In genomic region chr7:47942132-47942531, GRCh38 we compare ENCODE assay signal across 18 cellular contexts. TPM values are rescaled to one million over a fixed set of nuclear protein-coding genes. Genes with fewer than 3 reads are reported as not detected.
A peak's percentile ranks its signal among the peaks of the same experiment; 100 is the strongest.
DNase-seq lines count a peak whose midpoint lies in the region; ATAC-seq, FAIRE-seq and TF ChIP-seq lines count a peak whose summit lies in the region.
"Had no signal": no experiment of that assay in that cellular context is flagged by ENCODE, and none has a peak within 500 bp of the region (broad histone marks: within the 10 kb centered on the region; RNA-seq: fewer than 3 reads in every experiment).

No MANE protein-coding gene starts in this region.

- peaks cover 17% of the 10 kb centered on the region for H3K4me1 ChIP-seq in IMR-90 (ENCODE audit: control insufficient read depth, insufficient read depth, low read length)
- peaks cover 21% of the 10 kb centered on the region for H3K4me1 ChIP-seq in astrocyte (ENCODE audit: insufficient read depth, low read length)
- H3K4me1 ChIP-seq in subcutaneous abdominal adipose tissue (ENCODE audit: control insufficient read depth in 5 of 5, insufficient read depth in 5 of 5, low read length in 5 of 5) = peaks cover 4 to 76% (median 15%) of the 10 kb centered on the region in 5 donors
- H3K4me1 ChIP-seq: body of pancreas, uterus had no signal

- no CpG with 5 or more reads among the region's 10 CpGs for WGBS in IMR-90 (ENCODE audit: extremely low coverage in 2 of 2, insufficient read length in 1 of 2), 2 experiments

- peaks cover 25% of the 10 kb centered on the region for H3K9me1 ChIP-seq in IMR-90 (ENCODE audit: insufficient read depth, low read length)

- peak overlapping the region; percentile 90 for H3K14ac ChIP-seq in IMR-90 (replicated peaks; ENCODE audit: low read depth, low read length)

- POLR2A ChIA-PET in IMR-90 (lab: Charles Lee; ENCODE audit: unreplicated experiment) = interaction anchor here (0.5 to 0.6 kb wide), 2 partner anchors 10 to 119 kb away, joined by 3 to 4 read pairs; no protein-coding TSS in a partner anchor

- ATAC-seq in IMR-90 (ENCODE audit: low read depth) (no peak), sciatic nerve (no peak)
- ATAC-seq: activated CD4-positive, CD25-positive, alpha-beta regulatory T cell treated with anti-CD3 and anti-CD28 coated beads, Interleukin-2, amount 50 U/mL, for 24 hours had no signal

- H3K4me3 Mint-ChIP-seq in astrocyte (ENCODE audit: unreplicated experiment) = no peak overlapping the region
- H3K4me3 Mint-ChIP-seq: endodermal cell; T-helper 1 cell treated with Interleukin-12 subunit alpha and Interleukin-12 subunit beta and Interleukin-4 antibody, amounts not matched to agents 30 μg/mL and 1 μg/mL, for 36 hours had no signal

- peak overlapping the region; percentile 90 for H4K91ac ChIP-seq in IMR-90 (ENCODE audit: insufficient read depth, low read depth, low read length)

- H3K9ac ChIP-seq in IMR-90 (ENCODE audit: low read depth, low read length) = peak overlapping the region; percentile 37; the same call in 1 of the 2 replicates
- H3K9ac ChIP-seq in astrocyte (ENCODE audit: low read length) = peak overlapping the region; percentile 74
- peak overlapping the region in 1 of 5 donors; percentile 38 for H3K9ac ChIP-seq in subcutaneous abdominal adipose tissue (ENCODE audit: low read length in 5 of 5)

- peak overlapping the region; percentile 69 for H4K5ac ChIP-seq in IMR-90 (ENCODE audit: low read depth, low read length)

- H4K20me1 ChIP-seq in IMR-90 (ENCODE audit: insufficient read depth, low read length) = no peaks in the 10 kb centered on the region
- no peaks in the 10 kb centered on the region for H4K20me1 ChIP-seq in astrocyte (ENCODE audit: insufficient read depth, low read length)
- H4K20me1 ChIP-seq: BLaER1 treated with 17β-estradiol and CSF1 and Interleukin-3, amounts not matched to agents 10 nM and 100 nM had no signal

- dilution Hi-C loops in IMR-90 (cut with HindIII; ENCODE audit: low sequenced_read_pairs, unreplicated experiment) = no loop called here

- peaks cover 0 to 7% of the 10 kb centered on the region in 2 experiments; a peak in 1 of 4 replicates for H3K79me1 ChIP-seq in IMR-90 (ENCODE audit: low read depth in 1 of 2, low read length in 2 of 2)

- H3K4me1 Mint-ChIP-seq in astrocyte (ENCODE audit: low read depth, unreplicated experiment) = peaks cover 34% of the 10 kb centered on the region

- H2BK120ac ChIP-seq in IMR-90 (ENCODE audit: low read depth, low read length) = peak overlapping the region; percentile 98

- H3K27me3 Mint-ChIP-seq in astrocyte (ENCODE audit: low read depth, unreplicated experiment) = no peaks in the 10 kb centered on the region
- H3K27me3 Mint-ChIP-seq: progenitor cell of endocrine pancreas had no signal

- no peaks in the 10 kb centered on the region for H3K79me2 ChIP-seq in astrocyte (ENCODE audit: insufficient read depth, low read length)

- H3K23ac ChIP-seq in IMR-90 (ENCODE audit: low read depth, low read length) = peak overlapping the region; percentile 67; the same call in 1 of the 2 replicates

- peak overlapping the region; percentile 95 for H2BK15ac ChIP-seq in IMR-90 (ENCODE audit: low read depth, low read length)

- H2AFZ ChIP-seq in IMR-90 (replicated peaks; ENCODE audit: low read length, poor library complexity) (peak overlapping the region; percentile 71), astrocyte (ENCODE audit: low read depth, low read length) (no peak overlapping the region)

- H3K36me3 ChIP-seq in IMR-90 (ENCODE audit: control insufficient read depth, insufficient read depth, low read length) (no peaks in the 10 kb centered on the region), astrocyte (ENCODE audit: insufficient read depth, low read length) (no peaks in the 10 kb centered on the region), subcutaneous abdominal adipose tissue (ENCODE audit: control insufficient read depth in 5 of 5, insufficient read depth in 5 of 5, low read length in 5 of 5) (peaks cover 0 to 9% (median 0%) of the 10 kb centered on the region in 5 donors)
- H3K36me3 ChIP-seq: BLaER1 treated with 17β-estradiol and CSF1 and Interleukin-3, amounts not matched to agents 10 nM and 100 nM; uterus had no signal

- H2AK5ac ChIP-seq in IMR-90 (ENCODE audit: low read depth, low read length) = peak overlapping the region; percentile 94

- FAIRE-seq in astrocyte (lab: Jason Lieb, UNC) = no peak

- H2BK5ac ChIP-seq in IMR-90 (ENCODE audit: low read depth, low read length, poor library complexity, severe bottlenecking) = peak overlapping the region; percentile 88

- no peak for TF ChIP-seq CTCF in IMR-90 (conservative IDR thresholded peaks at IDR 0.05; ENCODE audit: low read depth, low read length)
- no peak for TF ChIP-seq CTCF in astrocyte (IDR thresholded peaks at IDR 0.05; ENCODE audit: insufficient read depth, low read depth, low read length)

- intact Hi-C loops in IMR-90 (cut with micrococcal nuclease) = loop anchor here (10.0 kb wide), 2 partner anchors 357 to 677 kb away; partner anchors contain the start of gene TNS3
- intact Hi-C loops in sciatic nerve (cut with DNase I) = loop anchor here (10.0 kb wide), 1 partner anchor 163 kb away; no protein-coding TSS in a partner anchor

- CTCF ChIA-PET in IMR-90 (lab: Yijun Ruan, JAX) = no interaction called here

- no peak for TF ChIP-seq POLR2A in IMR-90 (IDR thresholded peaks at IDR 0.05; ENCODE audit: low read depth, low read length)

- H3K4me3 ChIP-seq in IMR-90 (ENCODE audit: insufficient read depth, low read depth, low read length) (no peak overlapping the region), astrocyte (ENCODE audit: insufficient read depth, low read depth, low read length) (no peak overlapping the region), subcutaneous abdominal adipose tissue (ENCODE audit: low read depth in 1 of 5, low read length in 5 of 5) (no peak overlapping the region)
- H3K4me3 ChIP-seq: BLaER1 treated with 17β-estradiol and CSF1 and Interleukin-3, amounts not matched to agents 10 nM and 100 nM; body of pancreas; uterus had no signal

- H3K9me3 ChIP-seq in IMR-90 (ENCODE audit: control insufficient read depth, insufficient read depth, low read length) (no peaks in the 10 kb centered on the region), astrocyte (ENCODE audit: insufficient read depth, low read depth, low read length) (no peaks in the 10 kb centered on the region), subcutaneous abdominal adipose tissue (ENCODE audit: control insufficient read depth in 5 of 5, low read length in 5 of 5) (no peaks in the 10 kb centered on the region)
- H3K9me3 ChIP-seq: BLaER1 treated with 17β-estradiol and CSF1 and Interleukin-3, amounts not matched to agents 10 nM and 100 nM; body of pancreas; uterus had no signal

- H3K18ac ChIP-seq in IMR-90 (ENCODE audit: low read depth, low read length) = peak overlapping the region; percentile 90

- TF ChIP-seq RAD21 in IMR-90 (IDR thresholded peaks at IDR 0.05; ENCODE audit: low read length) = no peak

- H3K27ac Mint-ChIP-seq in astrocyte (ENCODE audit: unreplicated experiment) = peak overlapping the region; percentile 93
- H3K27ac Mint-ChIP-seq: endodermal cell; progenitor cell of endocrine pancreas; T-helper 1 cell treated with Interleukin-12 subunit alpha and Interleukin-12 subunit beta and Interleukin-4 antibody, amounts not matched to agents 30 μg/mL and 1 μg/mL, for 36 hours had no signal

- peak overlapping the region; percentile 93 for H3K4ac ChIP-seq in IMR-90 (ENCODE audit: low read depth, low read length)

- no peak overlapping the region for H3K4me2 ChIP-seq in IMR-90 (ENCODE audit: low read depth, low read length)
- H3K4me2 ChIP-seq in astrocyte (ENCODE audit: low read length) = peak overlapping the region; percentile 70

- no TSS peak for BruUV-seq in IMR-90 (replicated peaks; lab: Mats Ljungman, UMichigan)

- H3K36me3 Mint-ChIP-seq in astrocyte (ENCODE audit: low read depth, unreplicated experiment) = no peaks in the 10 kb centered on the region

- DNase-seq in IMR-90 = no peak
- peak; percentile 36 for DNase-seq in astrocyte (ENCODE audit: low read depth)
- peak; percentile 51 for DNase-seq in iris pigment epithelial cell (ENCODE audit: low read depth)
- no peak for DNase-seq in sciatic nerve (ENCODE audit: low spot score)
- DNase-seq in iPS-NIHi7 (ENCODE audit: extremely low spot score) = no peak
- no peak for DNase-seq in T-helper 9 cell
- DNase-seq: activated gamma-delta T cell treated with Interleukin-2 at 50 U/mL for 16 hours; endodermal cell; NCI-H1694; NCI-H524; stimulated activated CD4-positive, alpha-beta T cell treated with anti-CD3 and anti-CD28 coated beads, Interleukin-2, amount 100 ng/mL, for 24 hours; uterus had no signal

- H3K56ac ChIP-seq in IMR-90 (ENCODE audit: extremely low read depth, insufficient read depth, low read length) = peak overlapping the region; percentile 89

- H3K27me3 ChIP-seq in IMR-90 (ENCODE audit: control insufficient read depth, insufficient read depth, low read length) (no peaks in the 10 kb centered on the region), astrocyte (ENCODE audit: insufficient read depth, low read length) (no peaks in the 10 kb centered on the region), subcutaneous abdominal adipose tissue (ENCODE audit: control insufficient read depth in 5 of 5, insufficient read depth in 4 of 5, low read length in 5 of 5) (no peaks in the 10 kb centered on the region)
- H3K27me3 ChIP-seq: BLaER1 treated with 17β-estradiol and CSF1 and Interleukin-3, amounts not matched to agents 10 nM and 100 nM; body of pancreas; uterus had no signal

- peak overlapping the region; percentile 80 for H3K27ac ChIP-seq in IMR-90 (ENCODE audit: insufficient read depth, low read length)
- H3K27ac ChIP-seq in astrocyte (ENCODE audit: low read depth, low read length) = peak overlapping the region; percentile 95
- peak overlapping the region; percentile 90 for H3K27ac ChIP-seq in subcutaneous abdominal adipose tissue (ENCODE audit: low read depth, low read length)

- no peaks in the 10 kb centered on the region for H3K9me3 Mint-ChIP-seq in astrocyte (ENCODE audit: unreplicated experiment)
- H3K9me3 Mint-ChIP-seq: endodermal cell; T-helper 1 cell treated with Interleukin-12 subunit alpha and Interleukin-12 subunit beta and Interleukin-4 antibody, amounts not matched to agents 30 μg/mL and 1 μg/mL, for 36 hours had no signal

- peak overlapping the region; percentile 57 for H2AK9ac ChIP-seq in IMR-90 (replicated peaks; ENCODE audit: low read depth, low read length, poor library complexity)

- peak overlapping the region; percentile 98 for H2BK20ac ChIP-seq in IMR-90 (ENCODE audit: low read depth, low read length)

- H4K8ac ChIP-seq in IMR-90 (ENCODE audit: low read depth in 2 of 2, low read length in 2 of 2) = peak overlapping the region; percentile 77 to 94; a peak in 3 of 4 replicates

- in situ Hi-C loops in IMR-90 (cut with MboI; ENCODE audit: low sequenced_read_pairs) = loop anchor here (10.0 kb wide), 2 partner anchors 507 to 677 kb away; no protein-coding TSS in a partner anchor

RNA-seq across cellular contexts. Expression of gene PKD1L1, which starts 6.1 kb away (rescaled TPM):
- total RNA-seq in IMR-90 (2012; rRNA removed) (under 0.01 TPM in 2 replicates), astrocyte (0.31 and 0.39 TPM in 2 replicates), sciatic nerve (1.5 TPM)
- polyA plus RNA-seq in IMR-90 (2012; rRNA removed) = 0.03 and 0.15 TPM in 2 replicates
- 0.10 TPM in 1 of 2 replicates, not detected in the other for polyA plus RNA-seq in IMR-90 (2012; cell fraction: cytosol; rRNA removed)
- 0.05 and 0.27 TPM in 2 replicates for polyA plus RNA-seq in IMR-90 (2012; cell fraction: nucleus; rRNA removed; ENCODE audit: low replicate concordance)

RNA-seq across cellular contexts. Expression of gene HUS1, which starts 37.3 kb away (rescaled TPM):
- total RNA-seq in IMR-90 (2012; rRNA removed) (18.3 and 31.9 TPM in 2 replicates), astrocyte (31.0 and 34.4 TPM in 2 replicates), sciatic nerve (39.7 TPM)
- polyA plus RNA-seq in IMR-90 (2012; rRNA removed) = 12.7 and 16.2 TPM in 2 replicates
- 5.2 TPM in 2 replicates for polyA plus RNA-seq in IMR-90 (2012; cell fraction: cytosol; rRNA removed)
- 5.6 and 24.4 TPM in 2 replicates for polyA plus RNA-seq in IMR-90 (2012; cell fraction: nucleus; rRNA removed; ENCODE audit: low replicate concordance)

Comparison
In these comparisons a context has a peak if more than half of its experiments do, and no peak if none do; other contexts are left out.
1. DNase-seq: peak in astrocyte (single experiment) and iris pigment epithelial cell (single experiment); none in IMR-90 (single experiment), sciatic nerve (single experiment), iPS-NIHi7 (single experiment) and T-helper 9 cell (single experiment).
2. Peak in every context shown above with its lines, with median percentiles within 50 percentile points of each other: H3K27ac ChIP-seq.